2 cellular contexts compared by ENCODE assay signal in the genomic region with DNA sequence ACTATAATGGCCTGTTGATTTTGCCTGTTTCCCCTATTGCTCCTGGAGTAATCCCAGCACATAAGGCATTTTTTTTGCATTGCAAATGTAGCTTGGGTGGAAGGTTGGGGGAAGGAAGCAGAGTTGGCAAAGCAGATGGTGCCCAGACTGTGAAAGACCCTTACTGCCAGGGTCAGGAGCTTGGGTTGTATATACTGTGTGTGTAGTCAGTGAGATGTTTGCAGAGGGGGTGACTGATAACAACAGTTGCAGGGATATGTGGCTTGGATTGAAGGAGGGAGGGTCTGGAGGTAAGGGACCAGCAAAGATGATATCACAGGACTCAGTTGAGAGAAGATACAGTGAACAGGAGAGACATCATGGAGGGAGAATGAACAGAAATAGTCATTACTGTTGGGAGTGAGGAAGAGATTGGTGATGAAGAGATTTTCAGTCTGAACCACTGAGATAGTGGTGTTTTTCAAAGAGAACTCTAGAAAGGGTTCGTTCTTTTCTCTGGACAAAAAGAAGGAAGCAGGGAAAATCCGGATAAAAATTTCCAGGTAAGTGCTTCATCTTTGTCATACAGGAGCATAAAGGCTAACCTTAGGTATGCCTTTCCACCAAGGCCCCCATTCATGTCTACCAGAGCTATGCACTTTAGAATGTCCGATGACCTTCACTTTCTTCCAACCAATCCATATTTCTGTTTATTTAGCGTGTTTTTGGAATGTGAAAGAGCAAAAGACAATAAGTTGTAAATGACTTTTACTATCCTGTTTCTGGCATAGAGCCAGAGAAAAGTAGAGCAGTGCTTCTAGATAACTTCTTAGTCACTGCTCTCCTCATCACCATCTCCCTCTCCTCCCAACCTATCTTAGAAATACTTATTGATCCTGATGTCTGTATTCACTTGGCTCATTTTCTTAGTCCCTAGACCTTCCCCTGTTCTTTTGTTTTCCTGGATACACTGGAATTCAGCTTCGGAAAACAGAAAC.
TF ChIP-seq lines count a peak whose summit lies in the region.

No MANE protein-coding gene starts in this region.

TF ChIP-seq in HepG2, 621 proteins besides CTCF, POLR2A, EP300 and RAD21 (continues in another document):
- TF ChIP-seq KDM3A (CRISPR knock-in tag; IDR thresholded peaks at IDR 0.05; ENCODE audit: low read depth) (peak; percentile 91; the same call in 1 of the 2 replicates), HDAC6 (IDR thresholded peaks at IDR 0.05; ENCODE audit: low read depth, low read length) (no peak), ZFP1 (CRISPR knock-in tag; IDR thresholded peaks at IDR 0.05) (peak; percentile 71; the same call in 1 of the 2 replicates), ZBTB7B (CRISPR knock-in tag; IDR thresholded peaks at IDR 0.05) (peak; percentile 35; the same call in 1 of the 2 replicates), SALL1 (CRISPR knock-in tag; IDR thresholded peaks at IDR 0.05) (peak; percentile 93; the same call in 1 of the 2 replicates), NFKBIZ (CRISPR knock-in tag; IDR thresholded peaks at IDR 0.05) (peak; percentile 80; the same call in 1 of the 2 replicates), ZNF569 (CRISPR knock-in tag; IDR thresholded peaks at IDR 0.05; ENCODE audit: borderline replicate concordance) (no peak), NFYB (CRISPR knock-in tag; IDR thresholded peaks at IDR 0.05) (no peak), PHF8 (CRISPR knock-in tag; IDR thresholded peaks at IDR 0.05) (0 out of 2 replicates have a peak, but pooled peaks have one; percentile 18), ZKSCAN1 (IDR thresholded peaks at IDR 0.05; ENCODE audit: low read length) (no peak), RFX5 (IDR thresholded peaks at IDR 0.05; ENCODE audit: low read depth, low read length) (no peak), DPF2 (CRISPR knock-in tag; IDR thresholded peaks at IDR 0.05; ENCODE audit: borderline replicate concordance, low read depth) (peak; percentile 86; the same call in 1 of the 2 replicates), NFE2 (CRISPR knock-in tag; IDR thresholded peaks at IDR 0.05) (no peak), ZNF629 (CRISPR knock-in tag; conservative IDR thresholded peaks at IDR 0.05) (0 out of 2 replicates have a peak, but pooled peaks have one; percentile 11), NCOR1 (IDR thresholded peaks at IDR 0.05; ENCODE audit: borderline replicate concordance, low read length) (peak; percentile 76; the same call in 1 of the 2 replicates)
- TF ChIP-seq, protein P1, sequence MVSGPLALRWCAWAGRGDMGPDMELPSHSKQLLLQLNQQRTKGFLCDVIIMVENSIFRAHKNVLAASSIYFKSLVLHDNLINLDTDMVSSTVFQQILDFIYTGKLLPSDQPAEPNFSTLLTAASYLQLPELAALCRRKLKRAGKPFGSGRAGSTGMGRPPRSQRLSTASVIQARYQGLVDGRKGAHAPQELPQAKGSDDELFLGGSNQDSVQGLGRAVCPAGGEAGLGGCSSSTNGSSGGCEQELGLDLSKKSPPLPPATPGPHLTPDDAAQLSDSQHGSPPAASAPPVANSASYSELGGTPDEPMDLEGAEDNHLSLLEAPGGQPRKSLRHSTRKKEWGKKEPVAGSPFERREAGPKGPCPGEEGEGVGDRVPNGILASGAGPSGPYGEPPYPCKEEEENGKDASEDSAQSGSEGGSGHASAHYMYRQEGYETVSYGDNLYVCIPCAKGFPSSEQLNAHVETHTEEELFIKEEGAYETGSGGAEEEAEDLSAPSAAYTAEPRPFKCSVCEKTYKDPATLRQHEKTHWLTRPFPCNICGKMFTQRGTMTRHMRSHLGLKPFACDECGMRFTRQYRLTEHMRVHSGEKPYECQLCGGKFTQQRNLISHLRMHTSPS (CRISPR knock-in tag; IDR thresholded peaks at IDR 0.05; ENCODE audit: low read depth): 0 out of 2 replicates have a peak, but pooled peaks have one; percentile 32
- TF ChIP-seq, protein P2, sequence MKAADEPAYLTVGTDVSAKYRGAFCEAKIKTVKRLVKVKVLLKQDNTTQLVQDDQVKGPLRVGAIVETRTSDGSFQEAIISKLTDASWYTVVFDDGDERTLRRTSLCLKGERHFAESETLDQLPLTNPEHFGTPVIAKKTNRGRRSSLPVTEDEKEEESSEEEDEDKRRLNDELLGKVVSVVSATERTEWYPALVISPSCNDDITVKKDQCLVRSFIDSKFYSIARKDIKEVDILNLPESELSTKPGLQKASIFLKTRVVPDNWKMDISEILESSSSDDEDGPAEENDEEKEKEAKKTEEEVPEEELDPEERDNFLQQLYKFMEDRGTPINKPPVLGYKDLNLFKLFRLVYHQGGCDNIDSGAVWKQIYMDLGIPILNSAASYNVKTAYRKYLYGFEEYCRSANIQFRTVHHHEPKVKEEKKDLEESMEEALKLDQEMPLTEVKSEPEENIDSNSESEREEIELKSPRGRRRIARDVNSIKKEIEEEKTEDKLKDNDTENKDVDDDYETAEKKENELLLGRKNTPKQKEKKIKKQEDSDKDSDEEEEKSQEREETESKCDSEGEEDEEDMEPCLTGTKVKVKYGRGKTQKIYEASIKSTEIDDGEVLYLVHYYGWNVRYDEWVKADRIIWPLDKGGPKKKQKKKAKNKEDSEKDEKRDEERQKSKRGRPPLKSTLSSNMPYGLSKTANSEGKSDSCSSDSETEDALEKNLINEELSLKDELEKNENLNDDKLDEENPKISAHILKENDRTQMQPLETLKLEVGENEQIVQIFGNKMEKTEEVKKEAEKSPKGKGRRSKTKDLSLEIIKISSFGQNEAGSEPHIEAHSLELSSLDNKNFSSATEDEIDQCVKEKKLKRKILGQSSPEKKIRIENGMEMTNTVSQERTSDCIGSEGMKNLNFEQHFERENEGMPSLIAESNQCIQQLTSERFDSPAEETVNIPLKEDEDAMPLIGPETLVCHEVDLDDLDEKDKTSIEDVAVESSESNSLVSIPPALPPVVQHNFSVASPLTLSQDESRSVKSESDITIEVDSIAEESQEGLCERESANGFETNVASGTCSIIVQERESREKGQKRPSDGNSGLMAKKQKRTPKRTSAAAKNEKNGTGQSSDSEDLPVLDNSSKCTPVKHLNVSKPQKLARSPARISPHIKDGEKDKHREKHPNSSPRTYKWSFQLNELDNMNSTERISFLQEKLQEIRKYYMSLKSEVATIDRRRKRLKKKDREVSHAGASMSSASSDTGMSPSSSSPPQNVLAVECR (CRISPR knock-in tag; IDR thresholded peaks at IDR 0.05; ENCODE audit: borderline replicate concordance): peak; percentile 52; the same call in 1 of the 2 replicates
- TF ChIP-seq, protein P3, sequence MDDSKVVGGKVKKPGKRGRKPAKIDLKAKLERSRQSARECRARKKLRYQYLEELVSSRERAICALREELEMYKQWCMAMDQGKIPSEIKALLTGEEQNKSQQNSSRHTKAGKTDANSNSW (CRISPR knock-in tag; IDR thresholded peaks at IDR 0.05; ENCODE audit: borderline replicate concordance): no peak
- TF ChIP-seq, protein P4, sequence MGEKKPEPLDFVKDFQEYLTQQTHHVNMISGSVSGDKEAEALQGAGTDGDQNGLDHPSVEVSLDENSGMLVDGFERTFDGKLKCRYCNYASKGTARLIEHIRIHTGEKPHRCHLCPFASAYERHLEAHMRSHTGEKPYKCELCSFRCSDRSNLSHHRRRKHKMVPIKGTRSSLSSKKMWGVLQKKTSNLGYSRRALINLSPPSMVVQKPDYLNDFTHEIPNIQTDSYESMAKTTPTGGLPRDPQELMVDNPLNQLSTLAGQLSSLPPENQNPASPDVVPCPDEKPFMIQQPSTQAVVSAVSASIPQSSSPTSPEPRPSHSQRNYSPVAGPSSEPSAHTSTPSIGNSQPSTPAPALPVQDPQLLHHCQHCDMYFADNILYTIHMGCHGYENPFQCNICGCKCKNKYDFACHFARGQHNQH (CRISPR knock-in tag; IDR thresholded peaks at IDR 0.05): peak; percentile 56; the same call in 1 of the 2 replicates

TF ChIP-seq in K562, 482 proteins besides CTCF, POLR2A, EP300 and RAD21:
- TF ChIP-seq, protein P5, sequence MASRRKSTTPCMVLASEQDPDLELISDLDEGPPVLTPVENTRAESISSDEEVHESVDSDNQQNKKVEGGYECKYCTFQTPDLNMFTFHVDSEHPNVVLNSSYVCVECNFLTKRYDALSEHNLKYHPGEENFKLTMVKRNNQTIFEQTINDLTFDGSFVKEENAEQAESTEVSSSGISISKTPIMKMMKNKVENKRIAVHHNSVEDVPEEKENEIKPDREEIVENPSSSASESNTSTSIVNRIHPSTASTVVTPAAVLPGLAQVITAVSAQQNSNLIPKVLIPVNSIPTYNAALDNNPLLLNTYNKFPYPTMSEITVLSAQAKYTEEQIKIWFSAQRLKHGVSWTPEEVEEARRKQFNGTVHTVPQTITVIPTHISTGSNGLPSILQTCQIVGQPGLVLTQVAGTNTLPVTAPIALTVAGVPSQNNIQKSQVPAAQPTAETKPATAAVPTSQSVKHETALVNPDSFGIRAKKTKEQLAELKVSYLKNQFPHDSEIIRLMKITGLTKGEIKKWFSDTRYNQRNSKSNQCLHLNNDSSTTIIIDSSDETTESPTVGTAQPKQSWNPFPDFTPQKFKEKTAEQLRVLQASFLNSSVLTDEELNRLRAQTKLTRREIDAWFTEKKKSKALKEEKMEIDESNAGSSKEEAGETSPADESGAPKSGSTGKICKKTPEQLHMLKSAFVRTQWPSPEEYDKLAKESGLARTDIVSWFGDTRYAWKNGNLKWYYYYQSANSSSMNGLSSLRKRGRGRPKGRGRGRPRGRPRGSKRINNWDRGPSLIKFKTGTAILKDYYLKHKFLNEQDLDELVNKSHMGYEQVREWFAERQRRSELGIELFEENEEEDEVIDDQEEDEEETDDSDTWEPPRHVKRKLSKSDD (conservative IDR thresholded peaks at IDR 0.05; ENCODE audit: low read length): no peak
- TF ChIP-seq MCM7 (IDR thresholded peaks at IDR 0.05): no peak
- TF ChIP-seq ETV6 (IDR thresholded peaks at IDR 0.05; ENCODE audit: borderline replicate concordance in 1 of 2, low read depth in 2 of 2, low read length in 1 of 2): no peak
- no peak for TF ChIP-seq ETV6 (CRISPR knock-in tag; IDR thresholded peaks at IDR 0.05; ENCODE audit: borderline replicate concordance)
- no peak for TF ChIP-seq PHF20 (IDR thresholded peaks at IDR 0.05; ENCODE audit: partially characterized antibody)
- TF ChIP-seq FOXK1 (CRISPR knock-in tag; IDR thresholded peaks at IDR 0.05; ENCODE audit: borderline replicate concordance): no peak
- TF ChIP-seq, protein P6, sequence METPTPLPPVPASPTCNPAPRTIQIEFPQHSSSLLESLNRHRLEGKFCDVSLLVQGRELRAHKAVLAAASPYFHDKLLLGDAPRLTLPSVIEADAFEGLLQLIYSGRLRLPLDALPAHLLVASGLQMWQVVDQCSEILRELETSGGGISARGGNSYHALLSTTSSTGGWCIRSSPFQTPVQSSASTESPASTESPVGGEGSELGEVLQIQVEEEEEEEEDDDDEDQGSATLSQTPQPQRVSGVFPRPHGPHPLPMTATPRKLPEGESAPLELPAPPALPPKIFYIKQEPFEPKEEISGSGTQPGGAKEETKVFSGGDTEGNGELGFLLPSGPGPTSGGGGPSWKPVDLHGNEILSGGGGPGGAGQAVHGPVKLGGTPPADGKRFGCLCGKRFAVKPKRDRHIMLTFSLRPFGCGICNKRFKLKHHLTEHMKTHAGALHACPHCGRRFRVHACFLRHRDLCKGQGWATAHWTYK (CRISPR knock-in tag; IDR thresholded peaks at IDR 0.05): no peak
- no peak for TF ChIP-seq ZFX (CRISPR knock-in tag; IDR thresholded peaks at IDR 0.05)
- TF ChIP-seq ZNF217 (CRISPR knock-in tag; IDR thresholded peaks at IDR 0.05): no peak
- 0 out of 2 replicates have a peak, but pooled peaks have one; percentile 19 for TF ChIP-seq NFIX (CRISPR knock-in tag; IDR thresholded peaks at IDR 0.05; ENCODE audit: low read depth)
- TF ChIP-seq NFIC (IDR thresholded peaks at IDR 0.05): peak; percentile 76
- TF ChIP-seq C11orf30 (IDR thresholded peaks at IDR 0.05; ENCODE audit: low read depth): no peak
